In the genomic region with DNA sequence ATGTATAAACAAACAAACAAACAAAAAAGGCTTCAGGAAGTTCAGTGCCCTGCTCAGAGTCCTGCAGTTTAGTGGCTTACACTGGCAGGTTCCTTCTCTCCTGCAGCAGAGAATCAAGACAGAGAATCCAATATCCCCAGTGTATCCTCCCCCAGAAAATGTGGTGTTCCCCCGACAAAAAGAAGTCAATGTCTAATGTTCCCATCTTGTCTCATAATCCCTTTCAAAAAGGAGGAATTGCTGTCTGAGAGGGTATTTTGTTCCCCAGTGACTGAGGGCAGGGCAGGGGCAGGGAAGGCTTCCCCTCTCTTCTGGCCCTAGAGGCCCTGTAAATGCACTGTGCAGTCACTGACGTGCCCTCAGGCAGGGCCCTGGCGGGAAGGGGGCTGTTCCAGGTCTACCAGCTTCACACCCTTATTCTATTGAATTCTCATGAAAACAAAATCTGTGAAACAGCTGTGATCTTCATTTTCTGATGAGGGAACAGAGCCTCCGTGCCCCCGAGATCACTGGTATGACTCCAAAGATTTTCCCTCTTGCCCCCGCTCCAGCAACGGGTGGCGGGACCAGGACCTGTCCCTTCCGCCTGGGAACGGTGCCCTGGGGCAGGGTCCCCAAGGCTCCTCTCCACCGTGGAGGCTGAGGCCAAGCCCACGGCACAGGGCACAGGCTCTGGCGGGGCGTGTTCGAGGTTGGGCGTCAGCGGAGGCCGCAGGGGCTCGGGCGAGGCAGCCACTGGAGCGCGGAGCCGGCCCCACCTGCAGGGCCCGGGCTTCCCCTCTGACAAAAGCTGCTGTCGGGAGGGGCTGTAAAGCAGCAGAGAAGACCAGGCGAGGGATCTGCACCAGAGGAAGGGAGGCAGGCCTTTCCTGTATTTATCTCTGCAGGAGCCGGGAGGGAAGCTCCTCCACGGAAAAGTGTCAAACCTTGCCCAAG, we compare ENCODE assay signal across 1 cellular context.
TF ChIP-seq lines count a peak whose summit lies in the region.

No MANE protein-coding gene starts in this region.

TF ChIP-seq in SK-N-SH treated with all-trans-retinoic acid at 6 μM for 48 hours, 23 proteins besides CTCF, POLR2A, EP300 and RAD21:
- TF ChIP-seq, protein P1, sequence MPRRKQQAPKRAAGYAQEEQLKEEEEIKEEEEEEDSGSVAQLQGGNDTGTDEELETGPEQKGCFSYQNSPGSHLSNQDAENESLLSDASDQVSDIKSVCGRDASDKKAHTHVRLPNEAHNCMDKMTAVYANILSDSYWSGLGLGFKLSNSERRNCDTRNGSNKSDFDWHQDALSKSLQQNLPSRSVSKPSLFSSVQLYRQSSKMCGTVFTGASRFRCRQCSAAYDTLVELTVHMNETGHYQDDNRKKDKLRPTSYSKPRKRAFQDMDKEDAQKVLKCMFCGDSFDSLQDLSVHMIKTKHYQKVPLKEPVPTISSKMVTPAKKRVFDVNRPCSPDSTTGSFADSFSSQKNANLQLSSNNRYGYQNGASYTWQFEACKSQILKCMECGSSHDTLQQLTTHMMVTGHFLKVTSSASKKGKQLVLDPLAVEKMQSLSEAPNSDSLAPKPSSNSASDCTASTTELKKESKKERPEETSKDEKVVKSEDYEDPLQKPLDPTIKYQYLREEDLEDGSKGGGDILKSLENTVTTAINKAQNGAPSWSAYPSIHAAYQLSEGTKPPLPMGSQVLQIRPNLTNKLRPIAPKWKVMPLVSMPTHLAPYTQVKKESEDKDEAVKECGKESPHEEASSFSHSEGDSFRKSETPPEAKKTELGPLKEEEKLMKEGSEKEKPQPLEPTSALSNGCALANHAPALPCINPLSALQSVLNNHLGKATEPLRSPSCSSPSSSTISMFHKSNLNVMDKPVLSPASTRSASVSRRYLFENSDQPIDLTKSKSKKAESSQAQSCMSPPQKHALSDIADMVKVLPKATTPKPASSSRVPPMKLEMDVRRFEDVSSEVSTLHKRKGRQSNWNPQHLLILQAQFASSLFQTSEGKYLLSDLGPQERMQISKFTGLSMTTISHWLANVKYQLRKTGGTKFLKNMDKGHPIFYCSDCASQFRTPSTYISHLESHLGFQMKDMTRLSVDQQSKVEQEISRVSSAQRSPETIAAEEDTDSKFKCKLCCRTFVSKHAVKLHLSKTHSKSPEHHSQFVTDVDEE (CRISPR knock-in tag; IDR thresholded peaks at IDR 0.05): no peak
- TF ChIP-seq ARNTL (CRISPR knock-in tag; IDR thresholded peaks at IDR 0.05; ENCODE audit: borderline replicate concordance, low read depth) (no peak), RARB (CRISPR knock-in tag; IDR thresholded peaks at IDR 0.05) (no peak), ESRRG (CRISPR knock-in tag; IDR thresholded peaks at IDR 0.05) (no peak), TOX (CRISPR knock-in tag; IDR thresholded peaks at IDR 0.05; ENCODE audit: borderline replicate concordance) (no peak), OSR1 (CRISPR knock-in tag; IDR thresholded peaks at IDR 0.05) (no peak), ZC3H10 (CRISPR knock-in tag; IDR thresholded peaks at IDR 0.05) (no peak), PPARA (CRISPR knock-in tag; IDR thresholded peaks at IDR 0.05; ENCODE audit: borderline replicate concordance) (no peak), ZFP30 (CRISPR knock-in tag; IDR thresholded peaks at IDR 0.05) (no peak), ZNF70 (CRISPR knock-in tag; IDR thresholded peaks at IDR 0.05) (no peak), SNAI2 (CRISPR knock-in tag; IDR thresholded peaks at IDR 0.05) (no peak), TCF4 (CRISPR knock-in tag; IDR thresholded peaks at IDR 0.05; ENCODE audit: borderline replicate concordance) (no peak), GLIS3 (CRISPR knock-in tag; IDR thresholded peaks at IDR 0.05) (no peak), ZNF8 (CRISPR knock-in tag; IDR thresholded peaks at IDR 0.05) (no peak), ZNF565 (CRISPR knock-in tag; conservative IDR thresholded peaks at IDR 0.05; ENCODE audit: low read depth) (no peak), ZFP3 (CRISPR knock-in tag; IDR thresholded peaks at IDR 0.05) (no peak), BACH2 (CRISPR knock-in tag; IDR thresholded peaks at IDR 0.05; ENCODE audit: borderline replicate concordance) (no peak), ISL1 (CRISPR knock-in tag; IDR thresholded peaks at IDR 0.05) (no peak)
- TF ChIP-seq, protein P2, sequence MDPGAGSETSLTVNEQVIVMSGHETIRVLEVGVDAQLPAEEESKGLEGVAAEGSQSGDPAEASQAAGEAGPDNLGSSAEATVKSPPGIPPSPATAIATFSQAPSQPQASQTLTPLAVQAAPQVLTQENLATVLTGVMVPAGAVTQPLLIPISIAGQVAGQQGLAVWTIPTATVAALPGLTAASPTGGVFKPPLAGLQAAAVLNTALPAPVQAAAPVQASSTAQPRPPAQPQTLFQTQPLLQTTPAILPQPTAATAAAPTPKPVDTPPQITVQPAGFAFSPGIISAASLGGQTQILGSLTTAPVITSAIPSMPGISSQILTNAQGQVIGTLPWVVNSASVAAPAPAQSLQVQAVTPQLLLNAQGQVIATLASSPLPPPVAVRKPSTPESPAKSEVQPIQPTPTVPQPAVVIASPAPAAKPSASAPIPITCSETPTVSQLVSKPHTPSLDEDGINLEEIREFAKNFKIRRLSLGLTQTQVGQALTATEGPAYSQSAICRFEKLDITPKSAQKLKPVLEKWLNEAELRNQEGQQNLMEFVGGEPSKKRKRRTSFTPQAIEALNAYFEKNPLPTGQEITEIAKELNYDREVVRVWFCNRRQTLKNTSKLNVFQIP (CRISPR knock-in tag; IDR thresholded peaks at IDR 0.05; ENCODE audit: borderline replicate concordance, low read depth): no peak
- TF ChIP-seq, protein P3, sequence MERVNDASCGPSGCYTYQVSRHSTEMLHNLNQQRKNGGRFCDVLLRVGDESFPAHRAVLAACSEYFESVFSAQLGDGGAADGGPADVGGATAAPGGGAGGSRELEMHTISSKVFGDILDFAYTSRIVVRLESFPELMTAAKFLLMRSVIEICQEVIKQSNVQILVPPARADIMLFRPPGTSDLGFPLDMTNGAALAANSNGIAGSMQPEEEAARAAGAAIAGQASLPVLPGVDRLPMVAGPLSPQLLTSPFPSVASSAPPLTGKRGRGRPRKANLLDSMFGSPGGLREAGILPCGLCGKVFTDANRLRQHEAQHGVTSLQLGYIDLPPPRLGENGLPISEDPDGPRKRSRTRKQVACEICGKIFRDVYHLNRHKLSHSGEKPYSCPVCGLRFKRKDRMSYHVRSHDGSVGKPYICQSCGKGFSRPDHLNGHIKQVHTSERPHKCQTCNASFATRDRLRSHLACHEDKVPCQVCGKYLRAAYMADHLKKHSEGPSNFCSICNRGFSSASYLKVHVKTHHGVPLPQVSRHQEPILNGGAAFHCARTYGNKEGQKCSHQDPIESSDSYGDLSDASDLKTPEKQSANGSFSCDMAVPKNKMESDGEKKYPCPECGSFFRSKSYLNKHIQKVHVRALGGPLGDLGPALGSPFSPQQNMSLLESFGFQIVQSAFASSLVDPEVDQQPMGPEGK (CRISPR knock-in tag; IDR thresholded peaks at IDR 0.05; ENCODE audit: borderline replicate concordance): no peak
TF ChIP-seq in SK-N-SH treated with all-trans-retinoic acid at 6 μM for 48 hours: peak in this region for 0.
